ENCODE assay signal across 14 cellular contexts in the genomic region with DNA sequence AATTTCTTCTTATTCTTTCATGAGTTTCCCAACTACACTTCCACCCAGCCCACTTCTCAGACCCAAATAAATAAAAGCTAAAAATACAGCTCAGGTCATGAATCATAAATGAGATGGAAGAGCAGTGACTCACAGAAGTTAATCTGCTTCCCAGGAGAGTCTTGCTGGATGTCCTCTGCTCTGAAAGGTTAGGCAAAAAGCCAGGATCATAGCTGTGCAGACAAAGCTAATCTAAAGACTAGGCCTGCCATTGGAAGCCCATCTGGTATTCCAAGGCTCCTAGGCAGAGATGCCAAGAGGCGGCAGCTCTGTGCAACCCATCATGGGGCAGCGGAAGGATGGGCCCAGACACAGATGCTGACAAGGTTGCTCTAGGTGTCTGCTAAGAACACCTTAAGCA. TPM values are rescaled to one million over a fixed set of nuclear protein-coding genes. Genes with fewer than 3 reads are reported as not detected.
DNase-seq lines count a peak whose midpoint lies in the region; ATAC-seq and TF ChIP-seq lines count a peak whose summit lies in the region.
"Had no signal": no experiment of that assay in that cellular context is flagged by ENCODE, and none has a peak within 500 bp of the region (broad histone marks: within the 10 kb centered on the region; RNA-seq: fewer than 3 reads in every experiment).

No MANE protein-coding gene starts in this region.

- in situ Hi-C loops in GM23248 (cut with MboI) = no loop called here

- CTCF ChIA-PET in AG04449 (lab: Yijun Ruan, JAX) = interaction anchor here (0.7 to 2.9 kb wide), 7 partner anchors 9 to 79 kb away, joined by 3 to 13 read pairs (median 4); partner anchors contain the start of genes EID1 and SHC4

- H3K9me2 ChIP-seq in GM23248 (ENCODE audit: insufficient read depth) = 0 out of 2 replicates have a peak, but pooled peaks cover 7% of the 10 kb centered on the region

- H3K36me3 ChIP-seq in GM23248 (ENCODE audit: low read depth) (no peaks in the 10 kb centered on the region), neural progenitor cell (no peaks in the 10 kb centered on the region)

- no peak overlapping the region for H3K4me3 Mint-ChIP-seq in neural progenitor cell
- H3K4me3 Mint-ChIP-seq: activated naive CD8-positive, alpha-beta T cell; memory B cell had no signal

- H3K79me2 ChIP-seq in GM23248 (ENCODE audit: insufficient read depth) (no peaks in the 10 kb centered on the region), neural progenitor cell (ENCODE audit: low read depth) (no peaks in the 10 kb centered on the region)

- H3K27ac ChIP-seq in GM23248 = peak overlapping the region; percentile 94
- H3K27ac ChIP-seq in neural progenitor cell = no peak overlapping the region
- H3K27ac ChIP-seq: PC-9 had no signal

- H2AFZ ChIP-seq in GM23248 (no peak overlapping the region), neural progenitor cell (replicated peaks) (no peak overlapping the region)
- H2AFZ ChIP-seq: PC-9 had no signal

- H3K27me3 ChIP-seq in GM23248 (replicated peaks; ENCODE audit: insufficient read depth) (no peaks in the 10 kb centered on the region), neural progenitor cell (no peaks in the 10 kb centered on the region)

- H3K4me1 Mint-ChIP-seq in neural progenitor cell = no peaks in the 10 kb centered on the region

- no peaks in the 10 kb centered on the region for H3K36me3 Mint-ChIP-seq in neural progenitor cell
- H3K36me3 Mint-ChIP-seq: activated naive CD8-positive, alpha-beta T cell; memory B cell had no signal

- H3F3A ChIP-seq in GM23248 (ENCODE audit: insufficient read depth) = peaks cover 63% of the 10 kb centered on the region
- no peaks in the 10 kb centered on the region for H3F3A ChIP-seq in neural progenitor cell (ENCODE audit: low read depth)

- POLR2A ChIA-PET in AG04449 (lab: Yijun Ruan, JAX) = interaction anchor here (0.6 to 1.6 kb wide), 2 partner anchors 12 to 24 kb away, joined by 3 to 6 read pairs; partner anchors contain the start of gene SHC4

- TF ChIP-seq CTCF in AG04449 (IDR thresholded peaks at IDR 0.05; ENCODE audit: insufficient read depth, low read length, missing control alignments) = no peak
- no peak for TF ChIP-seq CTCF in neural progenitor cell (IDR thresholded peaks at IDR 0.05)

- peaks cover 2% of the 10 kb centered on the region for H3K27me3 Mint-ChIP-seq in neural progenitor cell (ENCODE audit: insufficient read depth, low read depth)

- H3K4me3 ChIP-seq in AG04449 (ENCODE audit: low read depth, low read length) (no peak overlapping the region), GM23248 (no peak overlapping the region), neural progenitor cell (no peak overlapping the region)
- H3K4me3 ChIP-seq: PC-9, skin epidermis had no signal

- peaks cover 59% of the 10 kb centered on the region for H3K4me1 ChIP-seq in GM23248 (ENCODE audit: insufficient read depth)
- H3K4me1 ChIP-seq in neural progenitor cell = no peaks in the 10 kb centered on the region

- WGBS in GM23248 (ENCODE audit: low coverage in 1 of 2, low lambda C conversion rate in 2 of 2, missing lambda C conversion rate in 2 of 2), 2 experiments = 54 to 62% methylated on average over 2 of the region's 2 CpGs

- H3K9me3 ChIP-seq in GM23248 (ENCODE audit: low read depth) = no peaks in the 10 kb centered on the region
- H3K9me3 ChIP-seq in neural progenitor cell (ENCODE audit: low read depth) = no peaks in the 10 kb centered on the region

- DNase-seq in AG04449 (ENCODE audit: low read depth, low spot score) (peak; percentile 82), GM23248 (peak; percentile 98), T1000 (lab: John Stamatoyannopoulos, UW) (peak; percentile 38), fibroblast of the conjunctiva (ENCODE audit: low read depth) (peak; percentile 89), neural progenitor cell (ENCODE audit: low spot score) (no peak), DMS79 treated with DMSO at 0.1 percent for 48 hours (lab: John Stamatoyannopoulos, UW) (no peak)
- DNase-seq: activated CD4-positive, CD25-positive, alpha-beta regulatory T cell treated with anti-CD3 and anti-CD28 coated beads, Interleukin-2, amount 50 U/mL, for 72 hours; NCI-H1417 treated with DMSO at 0.1 percent for 48 hours; PC-9 had no signal

- H3K4me2 ChIP-seq in GM23248 (ENCODE audit: unreplicated experiment) = no peak overlapping the region
- H3K4me2 ChIP-seq in neural progenitor cell = no peak overlapping the region
- H3K4me2 ChIP-seq: PC-9 had no signal

- H3K9ac ChIP-seq in GM23248 (peak overlapping the region; percentile 40), neural progenitor cell (no peak overlapping the region)

- H4K20me1 ChIP-seq in GM23248 (ENCODE audit: insufficient read depth) (no peaks in the 10 kb centered on the region), neural progenitor cell (ENCODE audit: low read depth) (no peaks in the 10 kb centered on the region)

- ATAC-seq in HG03571 (IDR thresholded peaks at IDR 0.05; ENCODE audit: unreplicated experiment) = no peak
- ATAC-seq in HG03045 (IDR thresholded peaks at IDR 0.05; ENCODE audit: unreplicated experiment) = no peak

- H3K9me3 Mint-ChIP-seq in neural progenitor cell = no peaks in the 10 kb centered on the region

- no peak overlapping the region for H3K27ac Mint-ChIP-seq in neural progenitor cell
- H3K27ac Mint-ChIP-seq: activated naive CD8-positive, alpha-beta T cell; memory B cell had no signal

RNA-seq across cellular contexts. Expression of gene SHC4, which starts 24.0 kb away (rescaled TPM):
- 0.43 and 0.76 TPM in 2 replicates for total RNA-seq in GM23248 (2014; rRNA removed; shearing (Covaris generic))
- 0.45 and 0.99 TPM in 2 replicates for polyA plus RNA-seq in GM23248 (2016; fragmentation: Nextera tagmentation; extraction: Ambion mirVana)
- total RNA-seq in neural progenitor cell (ENCODE audit: low replicate concordance) = 1.9 and 2.2 TPM in 2 replicates

Comparison
In these comparisons a context has a peak if more than half of its experiments do, and no peak if none do; other contexts are left out.
1. DNase-seq: peak in AG04449 (single experiment), GM23248 (single experiment), T1000 (single experiment) and fibroblast of the conjunctiva (single experiment); none in neural progenitor cell (single experiment) and DMS79 treated with DMSO at 0.1 percent for 48 hours (single experiment).